9 cellular contexts compared by ENCODE assay signal in genomic region chr9:135474915-135475314, GRCh38. TPM values are rescaled to one million over a fixed set of nuclear protein-coding genes. Genes with fewer than 3 reads are reported as not detected.
DNase-seq lines count a peak whose midpoint lies in the region; ATAC-seq and TF ChIP-seq lines count a peak whose summit lies in the region.
"Had no signal": no experiment of that assay in that cellular context is flagged by ENCODE, and none has a peak within 500 bp of the region (broad histone marks: within the 10 kb centered on the region; RNA-seq: fewer than 3 reads in every experiment).

No MANE protein-coding gene starts in this region.

- H3K79me2 ChIP-seq in smooth muscle cell (ENCODE audit: low read depth) = no peaks in the 10 kb centered on the region

- peak; percentile 44 for DNase-seq in activated CD8-positive, alpha-beta memory T cell treated with anti-CD3 and anti-CD28 coated beads, Interleukin-2, amount 10 ng/mL, durations not matched to agents 7 days and 5 days
- no peak for DNase-seq in activated CD8-positive, alpha-beta memory T cell treated with anti-CD3 and anti-CD28 coated beads, Interleukin-2, amount 50 U/mL, for 48 hours
- peak; percentile 53 for DNase-seq in NCI-H345 (lab: John Stamatoyannopoulos, UW)
- DNase-seq in dermis blood vessel endothelial cell = peak; percentile 57
- DNase-seq in smooth muscle cell (lab: John Stamatoyannopoulos, UW; ENCODE audit: unreplicated experiment) = no peak
- DNase-seq in RKO (ENCODE audit: low spot score) = no peak
- DNase-seq in activated T-helper 2 cell treated with anti-CD3 and anti-CD28 coated beads, Interferon-gamma antibody, Interleukin-2, Interleukin-4, amounts not matched to agents 10 μg/mL and 5 μg/mL and 100 μg/mL, durations not matched to agents 14 hours and 24 hours and 36 hours (ENCODE audit: low spot score) = no peak

- CTCF ChIA-PET in activated CD8-positive, alpha-beta memory T cell treated with anti-CD3 and anti-CD28 coated beads, Interleukin-2, amount 10 ng/mL, durations not matched to agents 7 days and 5 days (lab: Charles Lee) = no interaction called here

- H3K9me3 Mint-ChIP-seq in activated CD8-positive, alpha-beta memory T cell treated with anti-CD3 and anti-CD28 coated beads, Interleukin-2, amount 10 ng/mL, durations not matched to agents 7 days and 5 days (ENCODE audit: low read depth) = no peaks in the 10 kb centered on the region
- H3K9me3 Mint-ChIP-seq in activated T-helper 2 cell treated with anti-CD3 and anti-CD28 coated beads, Interferon-gamma antibody, Interleukin-2, Interleukin-4, amounts not matched to agents 10 μg/mL and 5 μg/mL and 100 μg/mL, durations not matched to agents 14 hours and 24 hours and 36 hours = no peaks in the 10 kb centered on the region

- 29% methylated on average over 12 of the region's 12 CpGs for WGBS in smooth muscle cell (ENCODE audit: low lambda C conversion rate)

- H3K4me1 ChIP-seq in smooth muscle cell (ENCODE audit: low read depth) = peaks cover 9% of the 10 kb centered on the region

- TF ChIP-seq CTCF in smooth muscle cell (IDR thresholded peaks at IDR 0.05; ENCODE audit: borderline replicate concordance, insufficient read depth, poor library complexity, severe bottlenecking) = peak; percentile 48

- H3K4me2 ChIP-seq in smooth muscle cell = no peak overlapping the region

- H3K4me3 ChIP-seq in smooth muscle cell = no peak overlapping the region

- H3K9ac ChIP-seq in smooth muscle cell (ENCODE audit: low read depth) = no peak overlapping the region

- H3K27ac Mint-ChIP-seq in activated CD8-positive, alpha-beta memory T cell treated with anti-CD3 and anti-CD28 coated beads, Interleukin-2, amount 10 ng/mL, durations not matched to agents 7 days and 5 days = no peak overlapping the region
- H3K27ac Mint-ChIP-seq in activated T-helper 2 cell treated with anti-CD3 and anti-CD28 coated beads, Interferon-gamma antibody, Interleukin-2, Interleukin-4, amounts not matched to agents 10 μg/mL and 5 μg/mL and 100 μg/mL, durations not matched to agents 14 hours and 24 hours and 36 hours = no peak overlapping the region

- H3K27me3 Mint-ChIP-seq in activated CD8-positive, alpha-beta memory T cell treated with anti-CD3 and anti-CD28 coated beads, Interleukin-2, amount 10 ng/mL, durations not matched to agents 7 days and 5 days = peaks cover 44% of the 10 kb centered on the region
- H3K27me3 Mint-ChIP-seq in activated T-helper 2 cell treated with anti-CD3 and anti-CD28 coated beads, Interferon-gamma antibody, Interleukin-2, Interleukin-4, amounts not matched to agents 10 μg/mL and 5 μg/mL and 100 μg/mL, durations not matched to agents 14 hours and 24 hours and 36 hours (ENCODE audit: low read depth) = peaks cover 25% of the 10 kb centered on the region

- H3K36me3 ChIP-seq in smooth muscle cell (ENCODE audit: low read depth) = no peaks in the 10 kb centered on the region

- no peaks in the 10 kb centered on the region for H3K27me3 ChIP-seq in smooth muscle cell (ENCODE audit: low read depth)

- H3K4me3 Mint-ChIP-seq in activated CD8-positive, alpha-beta memory T cell treated with anti-CD3 and anti-CD28 coated beads, Interleukin-2, amount 10 ng/mL, durations not matched to agents 7 days and 5 days = no peak overlapping the region
- H3K4me3 Mint-ChIP-seq in activated T-helper 2 cell treated with anti-CD3 and anti-CD28 coated beads, Interferon-gamma antibody, Interleukin-2, Interleukin-4, amounts not matched to agents 10 μg/mL and 5 μg/mL and 100 μg/mL, durations not matched to agents 14 hours and 24 hours and 36 hours (ENCODE audit: low read depth) = no peak overlapping the region

- H3K9me3 ChIP-seq in smooth muscle cell (replicated peaks; ENCODE audit: low read depth) = no peaks in the 10 kb centered on the region

- H2AFZ ChIP-seq in smooth muscle cell (ENCODE audit: low read depth) = no peak overlapping the region

- no peaks in the 10 kb centered on the region for H3F3A ChIP-seq in smooth muscle cell (ENCODE audit: low read depth)

- H4K20me1 ChIP-seq in smooth muscle cell (ENCODE audit: low read depth) = peaks cover 6% of the 10 kb centered on the region

- intact Hi-C loops in activated T-helper 2 cell treated with anti-CD3 and anti-CD28 coated beads, Interferon-gamma antibody, Interleukin-2, Interleukin-4, amounts not matched to agents 10 μg/mL and 5 μg/mL and 100 μg/mL, durations not matched to agents 14 hours and 24 hours and 36 hours (cut with micrococcal nuclease) = no loop called here

- H3K27ac ChIP-seq in smooth muscle cell (ENCODE audit: low read depth) = no peak overlapping the region

- H3K36me3 Mint-ChIP-seq in activated CD8-positive, alpha-beta memory T cell treated with anti-CD3 and anti-CD28 coated beads, Interleukin-2, amount 10 ng/mL, durations not matched to agents 7 days and 5 days = no peaks in the 10 kb centered on the region
- peaks cover 3% of the 10 kb centered on the region for H3K36me3 Mint-ChIP-seq in activated T-helper 2 cell treated with anti-CD3 and anti-CD28 coated beads, Interferon-gamma antibody, Interleukin-2, Interleukin-4, amounts not matched to agents 10 μg/mL and 5 μg/mL and 100 μg/mL, durations not matched to agents 14 hours and 24 hours and 36 hours (ENCODE audit: low read depth)

- peaks cover 15% of the 10 kb centered on the region for H3K4me1 Mint-ChIP-seq in activated CD8-positive, alpha-beta memory T cell treated with anti-CD3 and anti-CD28 coated beads, Interleukin-2, amount 10 ng/mL, durations not matched to agents 7 days and 5 days
- H3K4me1 Mint-ChIP-seq in activated T-helper 2 cell treated with anti-CD3 and anti-CD28 coated beads, Interferon-gamma antibody, Interleukin-2, Interleukin-4, amounts not matched to agents 10 μg/mL and 5 μg/mL and 100 μg/mL, durations not matched to agents 14 hours and 24 hours and 36 hours (ENCODE audit: low read depth) = peaks cover 9% of the 10 kb centered on the region

- peak; percentile 53 for ATAC-seq in activated CD8-positive, alpha-beta memory T cell treated with anti-CD3 and anti-CD28 coated beads, Interleukin-2, amount 10 ng/mL, durations not matched to agents 7 days and 5 days
- ATAC-seq in GM18870 (IDR thresholded peaks at IDR 0.05; ENCODE audit: unreplicated experiment) = no peak

RNA-seq across cellular contexts. Expression of gene PPP1R26, which starts 4.7 kb away (rescaled TPM):
- under 1 TPM; 0.18 to 0.28 TPM for total RNA-seq in activated CD8-positive, alpha-beta memory T cell treated with anti-CD3 and anti-CD28 coated beads, Interleukin-2, amount 10 ng/mL, durations not matched to agents 7 days and 5 days
- total RNA-seq in dermis blood vessel endothelial cell = 17.0 and 20.8 TPM in 2 replicates
- total RNA-seq in smooth muscle cell = 7.3 and 8.1 TPM in 2 replicates
- 6.2 and 7.7 TPM in 2 replicates for polyA plus RNA-seq in smooth muscle cell
- total RNA-seq in activated T-helper 2 cell treated with anti-CD3 and anti-CD28 coated beads, Interferon-gamma antibody, Interleukin-2, Interleukin-4, amounts not matched to agents 10 μg/mL and 5 μg/mL and 100 μg/mL, durations not matched to agents 14 hours and 24 hours and 36 hours = 2.2 and 2.3 TPM in 2 replicates

RNA-seq across cellular contexts. Expression of gene MRPS2, which starts 25.6 kb away (rescaled TPM):
- 10 to 100 TPM; 34.7 to 38.0 TPM for total RNA-seq in activated CD8-positive, alpha-beta memory T cell treated with anti-CD3 and anti-CD28 coated beads, Interleukin-2, amount 10 ng/mL, durations not matched to agents 7 days and 5 days
- 13.4 and 19.5 TPM in 2 replicates for total RNA-seq in dermis blood vessel endothelial cell
- 30.7 and 34.2 TPM in 2 replicates for total RNA-seq in smooth muscle cell
- 49.0 and 52.6 TPM in 2 replicates for polyA plus RNA-seq in smooth muscle cell
- 61.7 TPM in 2 replicates for total RNA-seq in activated T-helper 2 cell treated with anti-CD3 and anti-CD28 coated beads, Interferon-gamma antibody, Interleukin-2, Interleukin-4, amounts not matched to agents 10 μg/mL and 5 μg/mL and 100 μg/mL, durations not matched to agents 14 hours and 24 hours and 36 hours

RNA-seq across cellular contexts. Expression of gene LCN1, which starts 46.3 kb away (rescaled TPM):
- total RNA-seq in activated CD8-positive, alpha-beta memory T cell treated with anti-CD3 and anti-CD28 coated beads, Interleukin-2, amount 10 ng/mL, durations not matched to agents 7 days and 5 days = not detected
- total RNA-seq in dermis blood vessel endothelial cell (not detected in 2 replicates), smooth muscle cell (0.85 and 0.99 TPM in 2 replicates)
- 3.5 and 5.6 TPM in 2 replicates for polyA plus RNA-seq in smooth muscle cell
- total RNA-seq in activated T-helper 2 cell treated with anti-CD3 and anti-CD28 coated beads, Interferon-gamma antibody, Interleukin-2, Interleukin-4, amounts not matched to agents 10 μg/mL and 5 μg/mL and 100 μg/mL, durations not matched to agents 14 hours and 24 hours and 36 hours = not detected in 2 replicates
- total RNA-seq: pulmonary artery endothelial cell had no signal

Comparison
In these comparisons a context has a peak if more than half of its experiments do, and no peak if none do; other contexts are left out.
1. DNase-seq: peak in activated CD8-positive, alpha-beta memory T cell treated with anti-CD3 and anti-CD28 coated beads, Interleukin-2, amount 10 ng/mL, durations not matched to agents 7 days and 5 days (single experiment), NCI-H345 (single experiment) and dermis blood vessel endothelial cell (single experiment); none in activated CD8-positive, alpha-beta memory T cell treated with anti-CD3 and anti-CD28 coated beads, Interleukin-2, amount 50 U/mL, for 48 hours (single experiment), smooth muscle cell (single experiment), RKO (single experiment) and activated T-helper 2 cell treated with anti-CD3 and anti-CD28 coated beads, Interferon-gamma antibody, Interleukin-2, Interleukin-4, amounts not matched to agents 10 μg/mL and 5 μg/mL and 100 μg/mL, durations not matched to agents 14 hours and 24 hours and 36 hours (single experiment).